In the genomic region with DNA sequence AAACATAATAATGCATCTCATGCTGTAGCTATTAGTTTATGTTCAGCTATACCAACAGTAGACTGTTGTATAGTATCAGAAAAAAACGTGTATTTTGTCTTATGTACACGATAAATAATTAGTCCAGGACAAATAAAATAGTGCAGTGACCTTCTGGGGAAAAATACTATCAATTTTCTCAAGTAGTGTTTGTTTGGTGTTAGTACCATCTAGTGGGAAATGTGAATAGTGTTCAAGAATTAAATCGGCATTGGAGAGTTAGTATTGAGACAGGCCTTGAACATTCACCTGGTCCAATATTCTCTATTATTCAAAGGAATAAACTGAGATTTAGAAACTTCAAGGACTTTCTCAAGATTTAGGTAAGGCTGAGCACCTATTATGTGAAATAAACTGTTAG, we compare ENCODE assay signal across 1 cellular context.
TF ChIP-seq lines count a peak whose summit lies in the region.

No MANE protein-coding gene starts in this region.

TF ChIP-seq in WTC11, 78 proteins besides CTCF, POLR2A, EP300 and RAD21:
- TF ChIP-seq ZNF121 (CRISPR knock-in tag; IDR thresholded peaks at IDR 0.05) (no peak), PRRX2 (CRISPR knock-in tag; IDR thresholded peaks at IDR 0.05) (no peak), TCF7 (CRISPR knock-in tag; IDR thresholded peaks at IDR 0.05; ENCODE audit: low read depth) (no peak), RORB (CRISPR knock-in tag; IDR thresholded peaks at IDR 0.05) (no peak), SOX15 (CRISPR knock-in tag; IDR thresholded peaks at IDR 0.05) (no peak), TP53 (CRISPR knock-in tag; IDR thresholded peaks at IDR 0.05) (no peak), MXD4 (CRISPR knock-in tag; IDR thresholded peaks at IDR 0.05; ENCODE audit: borderline replicate concordance) (no peak), NFYB (CRISPR knock-in tag; conservative IDR thresholded peaks at IDR 0.05; ENCODE audit: low read depth) (no peak), NR3C1 (CRISPR knock-in tag; conservative IDR thresholded peaks at IDR 0.05; ENCODE audit: low read depth) (no peak)
- TF ChIP-seq, protein P1, sequence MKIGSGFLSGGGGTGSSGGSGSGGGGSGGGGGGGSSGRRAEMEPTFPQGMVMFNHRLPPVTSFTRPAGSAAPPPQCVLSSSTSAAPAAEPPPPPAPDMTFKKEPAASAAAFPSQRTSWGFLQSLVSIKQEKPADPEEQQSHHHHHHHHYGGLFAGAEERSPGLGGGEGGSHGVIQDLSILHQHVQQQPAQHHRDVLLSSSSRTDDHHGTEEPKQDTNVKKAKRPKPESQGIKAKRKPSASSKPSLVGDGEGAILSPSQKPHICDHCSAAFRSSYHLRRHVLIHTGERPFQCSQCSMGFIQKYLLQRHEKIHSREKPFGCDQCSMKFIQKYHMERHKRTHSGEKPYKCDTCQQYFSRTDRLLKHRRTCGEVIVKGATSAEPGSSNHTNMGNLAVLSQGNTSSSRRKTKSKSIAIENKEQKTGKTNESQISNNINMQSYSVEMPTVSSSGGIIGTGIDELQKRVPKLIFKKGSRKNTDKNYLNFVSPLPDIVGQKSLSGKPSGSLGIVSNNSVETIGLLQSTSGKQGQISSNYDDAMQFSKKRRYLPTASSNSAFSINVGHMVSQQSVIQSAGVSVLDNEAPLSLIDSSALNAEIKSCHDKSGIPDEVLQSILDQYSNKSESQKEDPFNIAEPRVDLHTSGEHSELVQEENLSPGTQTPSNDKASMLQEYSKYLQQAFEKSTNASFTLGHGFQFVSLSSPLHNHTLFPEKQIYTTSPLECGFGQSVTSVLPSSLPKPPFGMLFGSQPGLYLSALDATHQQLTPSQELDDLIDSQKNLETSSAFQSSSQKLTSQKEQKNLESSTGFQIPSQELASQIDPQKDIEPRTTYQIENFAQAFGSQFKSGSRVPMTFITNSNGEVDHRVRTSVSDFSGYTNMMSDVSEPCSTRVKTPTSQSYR (CRISPR knock-in tag; IDR thresholded peaks at IDR 0.05): no peak
- TF ChIP-seq, protein P2, sequence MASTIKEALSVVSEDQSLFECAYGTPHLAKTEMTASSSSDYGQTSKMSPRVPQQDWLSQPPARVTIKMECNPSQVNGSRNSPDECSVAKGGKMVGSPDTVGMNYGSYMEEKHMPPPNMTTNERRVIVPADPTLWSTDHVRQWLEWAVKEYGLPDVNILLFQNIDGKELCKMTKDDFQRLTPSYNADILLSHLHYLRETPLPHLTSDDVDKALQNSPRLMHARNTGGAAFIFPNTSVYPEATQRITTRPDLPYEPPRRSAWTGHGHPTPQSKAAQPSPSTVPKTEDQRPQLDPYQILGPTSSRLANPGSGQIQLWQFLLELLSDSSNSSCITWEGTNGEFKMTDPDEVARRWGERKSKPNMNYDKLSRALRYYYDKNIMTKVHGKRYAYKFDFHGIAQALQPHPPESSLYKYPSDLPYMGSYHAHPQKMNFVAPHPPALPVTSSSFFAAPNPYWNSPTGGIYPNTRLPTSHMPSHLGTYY (CRISPR knock-in tag; IDR thresholded peaks at IDR 0.05): no peak
- TF ChIP-seq, protein P3, sequence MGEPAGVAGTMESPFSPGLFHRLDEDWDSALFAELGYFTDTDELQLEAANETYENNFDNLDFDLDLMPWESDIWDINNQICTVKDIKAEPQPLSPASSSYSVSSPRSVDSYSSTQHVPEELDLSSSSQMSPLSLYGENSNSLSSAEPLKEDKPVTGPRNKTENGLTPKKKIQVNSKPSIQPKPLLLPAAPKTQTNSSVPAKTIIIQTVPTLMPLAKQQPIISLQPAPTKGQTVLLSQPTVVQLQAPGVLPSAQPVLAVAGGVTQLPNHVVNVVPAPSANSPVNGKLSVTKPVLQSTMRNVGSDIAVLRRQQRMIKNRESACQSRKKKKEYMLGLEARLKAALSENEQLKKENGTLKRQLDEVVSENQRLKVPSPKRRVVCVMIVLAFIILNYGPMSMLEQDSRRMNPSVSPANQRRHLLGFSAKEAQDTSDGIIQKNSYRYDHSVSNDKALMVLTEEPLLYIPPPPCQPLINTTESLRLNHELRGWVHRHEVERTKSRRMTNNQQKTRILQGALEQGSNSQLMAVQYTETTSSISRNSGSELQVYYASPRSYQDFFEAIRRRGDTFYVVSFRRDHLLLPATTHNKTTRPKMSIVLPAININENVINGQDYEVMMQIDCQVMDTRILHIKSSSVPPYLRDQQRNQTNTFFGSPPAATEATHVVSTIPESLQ (CRISPR knock-in tag; IDR thresholded peaks at IDR 0.05): no peak
- TF ChIP-seq, protein P4, sequence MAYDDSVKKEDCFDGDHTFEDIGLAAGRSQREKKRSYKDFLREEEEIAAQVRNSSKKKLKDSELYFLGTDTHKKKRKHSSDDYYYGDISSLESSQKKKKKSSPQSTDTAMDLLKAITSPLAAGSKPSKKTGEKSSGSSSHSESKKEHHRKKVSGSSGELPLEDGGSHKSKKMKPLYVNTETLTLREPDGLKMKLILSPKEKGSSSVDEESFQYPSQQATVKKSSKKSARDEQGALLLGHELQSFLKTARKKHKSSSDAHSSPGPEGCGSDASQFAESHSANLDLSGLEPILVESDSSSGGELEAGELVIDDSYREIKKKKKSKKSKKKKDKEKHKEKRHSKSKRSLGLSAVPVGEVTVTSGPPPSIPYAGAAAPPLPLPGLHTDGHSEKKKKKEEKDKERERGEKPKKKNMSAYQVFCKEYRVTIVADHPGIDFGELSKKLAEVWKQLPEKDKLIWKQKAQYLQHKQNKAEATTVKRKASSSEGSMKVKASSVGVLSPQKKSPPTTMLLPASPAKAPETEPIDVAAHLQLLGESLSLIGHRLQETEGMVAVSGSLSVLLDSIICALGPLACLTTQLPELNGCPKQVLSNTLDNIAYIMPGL (CRISPR knock-in tag; IDR thresholded peaks at IDR 0.05): no peak
- TF ChIP-seq, protein P5, sequence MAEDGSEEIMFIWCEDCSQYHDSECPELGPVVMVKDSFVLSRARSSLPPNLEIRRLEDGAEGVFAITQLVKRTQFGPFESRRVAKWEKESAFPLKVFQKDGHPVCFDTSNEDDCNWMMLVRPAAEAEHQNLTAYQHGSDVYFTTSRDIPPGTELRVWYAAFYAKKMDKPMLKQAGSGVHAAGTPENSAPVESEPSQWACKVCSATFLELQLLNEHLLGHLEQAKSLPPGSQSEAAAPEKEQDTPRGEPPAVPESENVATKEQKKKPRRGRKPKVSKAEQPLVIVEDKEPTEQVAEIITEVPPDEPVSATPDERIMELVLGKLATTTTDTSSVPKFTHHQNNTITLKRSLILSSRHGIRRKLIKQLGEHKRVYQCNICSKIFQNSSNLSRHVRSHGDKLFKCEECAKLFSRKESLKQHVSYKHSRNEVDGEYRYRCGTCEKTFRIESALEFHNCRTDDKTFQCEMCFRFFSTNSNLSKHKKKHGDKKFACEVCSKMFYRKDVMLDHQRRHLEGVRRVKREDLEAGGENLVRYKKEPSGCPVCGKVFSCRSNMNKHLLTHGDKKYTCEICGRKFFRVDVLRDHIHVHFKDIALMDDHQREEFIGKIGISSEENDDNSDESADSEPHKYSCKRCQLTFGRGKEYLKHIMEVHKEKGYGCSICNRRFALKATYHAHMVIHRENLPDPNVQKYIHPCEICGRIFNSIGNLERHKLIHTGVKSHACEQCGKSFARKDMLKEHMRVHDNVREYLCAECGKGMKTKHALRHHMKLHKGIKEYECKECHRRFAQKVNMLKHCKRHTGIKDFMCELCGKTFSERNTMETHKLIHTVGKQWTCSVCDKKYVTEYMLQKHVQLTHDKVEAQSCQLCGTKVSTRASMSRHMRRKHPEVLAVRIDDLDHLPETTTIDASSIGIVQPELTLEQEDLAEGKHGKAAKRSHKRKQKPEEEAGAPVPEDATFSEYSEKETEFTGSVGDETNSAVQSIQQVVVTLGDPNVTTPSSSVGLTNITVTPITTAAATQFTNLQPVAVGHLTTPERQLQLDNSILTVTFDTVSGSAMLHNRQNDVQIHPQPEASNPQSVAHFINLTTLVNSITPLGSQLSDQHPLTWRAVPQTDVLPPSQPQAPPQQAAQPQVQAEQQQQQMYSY (CRISPR knock-in tag; IDR thresholded peaks at IDR 0.05): no peak
- TF ChIP-seq, protein P6, sequence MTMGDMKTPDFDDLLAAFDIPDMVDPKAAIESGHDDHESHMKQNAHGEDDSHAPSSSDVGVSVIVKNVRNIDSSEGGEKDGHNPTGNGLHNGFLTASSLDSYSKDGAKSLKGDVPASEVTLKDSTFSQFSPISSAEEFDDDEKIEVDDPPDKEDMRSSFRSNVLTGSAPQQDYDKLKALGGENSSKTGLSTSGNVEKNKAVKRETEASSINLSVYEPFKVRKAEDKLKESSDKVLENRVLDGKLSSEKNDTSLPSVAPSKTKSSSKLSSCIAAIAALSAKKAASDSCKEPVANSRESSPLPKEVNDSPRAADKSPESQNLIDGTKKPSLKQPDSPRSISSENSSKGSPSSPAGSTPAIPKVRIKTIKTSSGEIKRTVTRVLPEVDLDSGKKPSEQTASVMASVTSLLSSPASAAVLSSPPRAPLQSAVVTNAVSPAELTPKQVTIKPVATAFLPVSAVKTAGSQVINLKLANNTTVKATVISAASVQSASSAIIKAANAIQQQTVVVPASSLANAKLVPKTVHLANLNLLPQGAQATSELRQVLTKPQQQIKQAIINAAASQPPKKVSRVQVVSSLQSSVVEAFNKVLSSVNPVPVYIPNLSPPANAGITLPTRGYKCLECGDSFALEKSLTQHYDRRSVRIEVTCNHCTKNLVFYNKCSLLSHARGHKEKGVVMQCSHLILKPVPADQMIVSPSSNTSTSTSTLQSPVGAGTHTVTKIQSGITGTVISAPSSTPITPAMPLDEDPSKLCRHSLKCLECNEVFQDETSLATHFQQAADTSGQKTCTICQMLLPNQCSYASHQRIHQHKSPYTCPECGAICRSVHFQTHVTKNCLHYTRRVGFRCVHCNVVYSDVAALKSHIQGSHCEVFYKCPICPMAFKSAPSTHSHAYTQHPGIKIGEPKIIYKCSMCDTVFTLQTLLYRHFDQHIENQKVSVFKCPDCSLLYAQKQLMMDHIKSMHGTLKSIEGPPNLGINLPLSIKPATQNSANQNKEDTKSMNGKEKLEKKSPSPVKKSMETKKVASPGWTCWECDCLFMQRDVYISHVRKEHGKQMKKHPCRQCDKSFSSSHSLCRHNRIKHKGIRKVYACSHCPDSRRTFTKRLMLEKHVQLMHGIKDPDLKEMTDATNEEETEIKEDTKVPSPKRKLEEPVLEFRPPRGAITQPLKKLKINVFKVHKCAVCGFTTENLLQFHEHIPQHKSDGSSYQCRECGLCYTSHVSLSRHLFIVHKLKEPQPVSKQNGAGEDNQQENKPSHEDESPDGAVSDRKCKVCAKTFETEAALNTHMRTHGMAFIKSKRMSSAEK (CRISPR knock-in tag; IDR thresholded peaks at IDR 0.05; ENCODE audit: borderline replicate concordance): no peak
- TF ChIP-seq, protein P7, sequence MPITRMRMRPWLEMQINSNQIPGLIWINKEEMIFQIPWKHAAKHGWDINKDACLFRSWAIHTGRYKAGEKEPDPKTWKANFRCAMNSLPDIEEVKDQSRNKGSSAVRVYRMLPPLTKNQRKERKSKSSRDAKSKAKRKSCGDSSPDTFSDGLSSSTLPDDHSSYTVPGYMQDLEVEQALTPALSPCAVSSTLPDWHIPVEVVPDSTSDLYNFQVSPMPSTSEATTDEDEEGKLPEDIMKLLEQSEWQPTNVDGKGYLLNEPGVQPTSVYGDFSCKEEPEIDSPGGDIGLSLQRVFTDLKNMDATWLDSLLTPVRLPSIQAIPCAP (CRISPR knock-in tag; IDR thresholded peaks at IDR 0.05): no peak
- TF ChIP-seq, protein P8, sequence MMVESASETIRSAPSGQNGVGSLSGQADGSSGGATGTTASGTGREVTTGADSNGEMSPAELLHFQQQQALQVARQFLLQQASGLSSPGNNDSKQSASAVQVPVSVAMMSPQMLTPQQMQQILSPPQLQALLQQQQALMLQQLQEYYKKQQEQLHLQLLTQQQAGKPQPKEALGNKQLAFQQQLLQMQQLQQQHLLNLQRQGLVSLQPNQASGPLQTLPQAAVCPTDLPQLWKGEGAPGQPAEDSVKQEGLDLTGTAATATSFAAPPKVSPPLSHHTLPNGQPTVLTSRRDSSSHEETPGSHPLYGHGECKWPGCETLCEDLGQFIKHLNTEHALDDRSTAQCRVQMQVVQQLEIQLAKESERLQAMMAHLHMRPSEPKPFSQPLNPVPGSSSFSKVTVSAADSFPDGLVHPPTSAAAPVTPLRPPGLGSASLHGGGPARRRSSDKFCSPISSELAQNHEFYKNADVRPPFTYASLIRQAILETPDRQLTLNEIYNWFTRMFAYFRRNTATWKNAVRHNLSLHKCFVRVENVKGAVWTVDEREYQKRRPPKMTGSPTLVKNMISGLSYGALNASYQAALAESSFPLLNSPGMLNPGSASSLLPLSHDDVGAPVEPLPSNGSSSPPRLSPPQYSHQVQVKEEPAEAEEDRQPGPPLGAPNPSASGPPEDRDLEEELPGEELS (CRISPR knock-in tag; IDR thresholded peaks at IDR 0.05): no peak
- TF ChIP-seq, protein P9, sequence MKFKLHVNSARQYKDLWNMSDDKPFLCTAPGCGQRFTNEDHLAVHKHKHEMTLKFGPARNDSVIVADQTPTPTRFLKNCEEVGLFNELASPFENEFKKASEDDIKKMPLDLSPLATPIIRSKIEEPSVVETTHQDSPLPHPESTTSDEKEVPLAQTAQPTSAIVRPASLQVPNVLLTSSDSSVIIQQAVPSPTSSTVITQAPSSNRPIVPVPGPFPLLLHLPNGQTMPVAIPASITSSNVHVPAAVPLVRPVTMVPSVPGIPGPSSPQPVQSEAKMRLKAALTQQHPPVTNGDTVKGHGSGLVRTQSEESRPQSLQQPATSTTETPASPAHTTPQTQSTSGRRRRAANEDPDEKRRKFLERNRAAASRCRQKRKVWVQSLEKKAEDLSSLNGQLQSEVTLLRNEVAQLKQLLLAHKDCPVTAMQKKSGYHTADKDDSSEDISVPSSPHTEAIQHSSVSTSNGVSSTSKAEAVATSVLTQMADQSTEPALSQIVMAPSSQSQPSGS (CRISPR knock-in tag; IDR thresholded peaks at IDR 0.05; ENCODE audit: borderline replicate concordance, low read depth): no peak
